8 cellular contexts compared by ENCODE assay signal in the genomic region with DNA sequence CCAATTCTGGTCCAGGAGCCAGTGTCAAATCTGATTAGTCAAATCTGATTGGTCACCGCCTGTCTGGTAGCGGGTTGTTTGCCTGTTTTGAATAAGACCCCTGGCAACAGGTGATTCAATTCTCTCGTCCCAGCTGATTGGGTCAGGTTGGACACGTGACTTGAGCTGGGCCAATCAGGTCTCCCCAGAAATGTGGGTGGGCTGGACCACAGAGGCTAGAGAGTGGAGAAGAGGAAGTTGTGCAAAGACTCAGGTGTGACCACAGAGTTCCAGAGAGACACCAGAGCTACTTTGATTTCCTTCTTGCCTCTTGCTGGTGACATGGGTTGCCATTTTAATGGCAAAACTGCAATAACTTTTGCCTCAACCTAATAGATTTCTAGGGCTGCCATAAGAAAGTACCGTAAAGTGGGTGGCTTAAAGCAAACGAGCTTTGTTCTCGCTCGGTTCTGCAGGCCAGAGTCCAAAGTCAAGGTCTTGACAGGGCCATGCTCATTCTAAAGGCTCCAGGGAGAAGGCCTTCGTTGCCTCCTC.
A peak's percentile ranks its signal among the peaks of the same experiment; 100 is the strongest.
DNase-seq lines count a peak whose midpoint lies in the region; ATAC-seq and TF ChIP-seq lines count a peak whose summit lies in the region.

No MANE protein-coding gene starts in this region.

- no peak for TF ChIP-seq CTCF in fibroblast of pulmonary artery (IDR thresholded peaks at IDR 0.05; ENCODE audit: low read length, missing control alignments)

- DNase-seq in AG08396 (ENCODE audit: low spot score) (peak; percentile 60), NOMO-1 treated with DMSO at 0.1 percent for 48 hours (lab: John Stamatoyannopoulos, UW; ENCODE audit: unreplicated experiment) (peak; percentile 97), fibroblast of pulmonary artery (ENCODE audit: low read depth) (peak; percentile 38), dedifferentiated amniotic fluid mesenchymal stem cell (ENCODE audit: extremely low spot score) (no peak)
- peak; percentile 71 for DNase-seq in activated CD8-positive, alpha-beta memory T cell treated with anti-CD3 and anti-CD28 coated beads, Interleukin-2, amount 50 U/mL, for 4 hours
- peak; percentile 70 to 76 for DNase-seq in stimulated activated CD4-positive, alpha-beta T cell treated with anti-CD3 and anti-CD28 coated beads, Interleukin-2, amount 100 ng/mL, for 48 hours

- ATAC-seq in GM18861 (IDR thresholded peaks at IDR 0.05; ENCODE audit: unreplicated experiment) (peak; percentile 66), HG02981 (IDR thresholded peaks at IDR 0.05; ENCODE audit: unreplicated experiment) (peak; percentile 76)

- H3K4me3 ChIP-seq in fibroblast of pulmonary artery (replicated peaks; ENCODE audit: low read depth, low read length), result no peak overlapping the region
